17 cellular contexts compared by ENCODE assay signal in genomic region chr19:29060833-29061364, GRCh38.
DNase-seq lines count a peak whose midpoint lies in the region; TF ChIP-seq lines count a peak whose summit lies in the region.
"Had no signal": no experiment of that assay in that cellular context is flagged by ENCODE, and none has a peak within 500 bp of the region (broad histone marks: within the 10 kb centered on the region; RNA-seq: fewer than 3 reads in every experiment).

No MANE protein-coding gene starts in this region.

- H3K9ac ChIP-seq in BLaER1 (no peak overlapping the region), endodermal cell (ENCODE audit: extremely low read depth, low read length, poor library complexity, severe bottlenecking) (no peak overlapping the region), neuronal stem cell (ENCODE audit: low read depth, low read length, poor library complexity) (no peak overlapping the region)

- H3K4me3 ChIP-seq in BLaER1 (no peak overlapping the region), endodermal cell (ENCODE audit: low read length) (no peak overlapping the region), neuronal stem cell (ENCODE audit: low read length in 2 of 2) (no peak overlapping the region), prostate gland (no peak overlapping the region)
- H3K4me3 ChIP-seq: GM23338 had no signal

- no peak for TF ChIP-seq POLR2A in prostate gland (IDR thresholded peaks at IDR 0.05)

- H3K4ac ChIP-seq in neuronal stem cell (ENCODE audit: low read length) = no peak overlapping the region

- H3K27me3 ChIP-seq in BLaER1 (0 out of 2 replicates have a peak, but pooled peaks cover 7% of the 10 kb centered on the region), endodermal cell (ENCODE audit: control insufficient read depth, insufficient read depth, low read length, poor library complexity, severe bottlenecking) (peaks cover 84% of the 10 kb centered on the region), neuronal stem cell (ENCODE audit: control insufficient read depth in 3 of 3, insufficient read depth in 3 of 3, low read depth in 1 of 3, low read length in 3 of 3) (no peaks in the 10 kb centered on the region), prostate gland (replicated peaks; ENCODE audit: insufficient read depth) (no peaks in the 10 kb centered on the region)

- H3K4me1 ChIP-seq in BLaER1 (peaks cover 42% of the 10 kb centered on the region), endodermal cell (ENCODE audit: control insufficient read depth, insufficient read depth, low read length) (peaks cover 19% of the 10 kb centered on the region), neuronal stem cell (ENCODE audit: control insufficient read depth in 2 of 2, insufficient read depth in 1 of 2, low read depth in 1 of 2, low read length in 2 of 2) (peaks cover 0 to 19% of the 10 kb centered on the region in 2 donors), prostate gland (replicated peaks) (no peaks in the 10 kb centered on the region)

- in situ Hi-C loops in KBM-7 (cut with MboI; ENCODE audit: low pct_unique_long_range_greater_than_20kb, low sequenced_read_pairs) = no loop called here

- peak overlapping the region; percentile 71 for H2BK15ac ChIP-seq in neuronal stem cell (ENCODE audit: low read length)

- no peak overlapping the region for H3K23ac ChIP-seq in neuronal stem cell (ENCODE audit: low read depth, low read length, poor library complexity)

- H3K9me3 ChIP-seq in BLaER1 = no peaks in the 10 kb centered on the region
- no peaks in the 10 kb centered on the region for H3K9me3 ChIP-seq in endodermal cell (ENCODE audit: control insufficient read depth, low read length)
- H3K9me3 ChIP-seq in neuronal stem cell (replicated peaks in 1 of 2; ENCODE audit: control insufficient read depth in 2 of 2, insufficient read depth in 1 of 2, low read depth in 1 of 2, low read length in 2 of 2) = peaks cover 0 to 2% of the 10 kb centered on the region in 2 donors
- H3K9me3 ChIP-seq in prostate gland = no peaks in the 10 kb centered on the region

- intact Hi-C loops in prostate gland (cut with DNase I) = no loop called here

- no peak overlapping the region for H2BK120ac ChIP-seq in neuronal stem cell (ENCODE audit: low read depth, low read length)

- no peak overlapping the region for H2BK5ac ChIP-seq in neuronal stem cell (ENCODE audit: low read length)

- H2AK5ac ChIP-seq in neuronal stem cell (ENCODE audit: low read depth, low read length) = peak overlapping the region; percentile 47

- peaks cover 49% of the 10 kb centered on the region for H3K4me1 Mint-ChIP-seq in endodermal cell

- H2BK12ac ChIP-seq in neuronal stem cell (ENCODE audit: low read length) = no peak overlapping the region

- no peaks in the 10 kb centered on the region for H3K36me3 Mint-ChIP-seq in endodermal cell (ENCODE audit: low read depth)

- H3K4me2 ChIP-seq in BLaER1 (peak overlapping the region; percentile 81), neuronal stem cell (ENCODE audit: insufficient read depth, low read length, poor library complexity, severe bottlenecking) (no peak overlapping the region)
- H3K4me2 ChIP-seq: GM23338 had no signal

- peak overlapping the region; percentile 70 for H3K27ac Mint-ChIP-seq in endodermal cell
- H3K27ac Mint-ChIP-seq: CD4-positive, alpha-beta T cell; GM23338 had no signal

- H3K27me3 Mint-ChIP-seq in endodermal cell (ENCODE audit: insufficient read depth) = peaks cover 89% of the 10 kb centered on the region

- H4K20me1 ChIP-seq in BLaER1 = no peaks in the 10 kb centered on the region

- no peak overlapping the region for H4K8ac ChIP-seq in neuronal stem cell (ENCODE audit: low read depth, low read length)

- TF ChIP-seq CTCF in endodermal cell (conservative IDR thresholded peaks at IDR 0.05) = no peak
- no peak for TF ChIP-seq CTCF in prostate gland (IDR thresholded peaks at IDR 0.05)

- H2AFZ ChIP-seq in neuronal stem cell (ENCODE audit: low read length) = no peak overlapping the region
- H2AFZ ChIP-seq: GM23338 had no signal

- peak overlapping the region; percentile 80 for H3K18ac ChIP-seq in neuronal stem cell (ENCODE audit: low read length)

- H3K4me3 Mint-ChIP-seq in endodermal cell = no peak overlapping the region
- H3K4me3 Mint-ChIP-seq: CD4-positive, alpha-beta T cell; GM23338 had no signal

- H3K79me1 ChIP-seq in neuronal stem cell (ENCODE audit: low read depth, low read length) = no peaks in the 10 kb centered on the region

- no peaks in the 10 kb centered on the region for H3K9me3 Mint-ChIP-seq in endodermal cell
- H3K9me3 Mint-ChIP-seq: CD4-positive, alpha-beta T cell; GM23338 had no signal

- H3K36me3 ChIP-seq in BLaER1 = no peaks in the 10 kb centered on the region
- no peaks in the 10 kb centered on the region for H3K36me3 ChIP-seq in endodermal cell (ENCODE audit: control insufficient read depth, insufficient read depth, low read length)
- no peaks in the 10 kb centered on the region for H3K36me3 ChIP-seq in neuronal stem cell (replicated peaks in 1 of 2; ENCODE audit: control insufficient read depth in 2 of 2, insufficient read depth in 2 of 2, low read length in 2 of 2)
- H3K36me3 ChIP-seq in prostate gland = no peaks in the 10 kb centered on the region

- DNase-seq in NCI-H526 treated with DMSO at 0.1 percent for 48 hours (lab: John Stamatoyannopoulos, UW) = peak; percentile 6
- peak; percentile 48 for DNase-seq in endodermal cell
- no peak for DNase-seq in neuronal stem cell (ENCODE audit: low spot score)
- no peak for DNase-seq in prostate gland (ENCODE audit: low spot score)
- no peak for DNase-seq in DMS53 treated with DMSO at 0.1 percent for 48 hours (lab: John Stamatoyannopoulos, UW; ENCODE audit: unreplicated experiment)
- DNase-seq in KBM-7 = no peak
- DNase-seq in ecto neural progenitor cell (ENCODE audit: low spot score) = no peak
- DNase-seq: AML-193; C1 segment of cervical spinal cord; Calu3; CD4-positive, alpha-beta T cell; DMS 273 treated with DMSO at 0.1 percent for 48 hours; DMS79; HCEC 1CT had no signal

- no peak overlapping the region for H4K91ac ChIP-seq in neuronal stem cell (ENCODE audit: low read depth, low read length, poor library complexity)

- no peak overlapping the region for H3K14ac ChIP-seq in neuronal stem cell (ENCODE audit: low read length)

- no peak overlapping the region for H3K27ac ChIP-seq in BLaER1
- H3K27ac ChIP-seq in endodermal cell (ENCODE audit: low read depth, low read length) = no peak overlapping the region
- H3K27ac ChIP-seq in neuronal stem cell (replicated peaks; ENCODE audit: low read length) = no peak overlapping the region
- no peak overlapping the region for H3K27ac ChIP-seq in prostate gland
- H3K27ac ChIP-seq: 22Rv1 had no signal

- 85 to 87% methylated on average over 4 to 7 of the region's 7 CpGs for WGBS in endodermal cell (ENCODE audit: insufficient coverage in 1 of 2, insufficient read length in 1 of 2), 2 experiments
- WGBS in neuronal stem cell (ENCODE audit: extremely low coverage in 2 of 2, insufficient read length in 2 of 2, insufficient replicate concordance in 1 of 2), 2 donors = no CpG with 5 or more reads among the region's 7 CpGs
- 75% methylated on average over 7 of the region's 7 CpGs for WGBS in prostate gland

Comparison
In these comparisons a context has a peak if more than half of its experiments do, and no peak if none do; other contexts are left out.
1. DNase-seq: peak in NCI-H526 treated with DMSO at 0.1 percent for 48 hours (single experiment) and endodermal cell (single experiment); none in neuronal stem cell (single experiment), prostate gland (single experiment), DMS53 treated with DMSO at 0.1 percent for 48 hours (single experiment), KBM-7 (single experiment) and ecto neural progenitor cell (single experiment).